Comparison of ENCODE assay signal across 1 cellular context in genomic region chr19:42306646-42307045, GRCh38.
TF ChIP-seq lines count a peak whose summit lies in the region.

No MANE protein-coding gene starts in this region.

TF ChIP-seq in H1, 55 proteins besides CTCF, POLR2A, EP300 and RAD21:
- TF ChIP-seq ASH2L (IDR thresholded peaks at IDR 0.05; ENCODE audit: low read length) = no peak
- TF ChIP-seq BACH1 (IDR thresholded peaks at IDR 0.05; ENCODE audit: low read length) = no peak
- no peak for TF ChIP-seq TCF12 (IDR thresholded peaks at IDR 0.05; ENCODE audit: low read depth, low read length)
- TF ChIP-seq EZH2 (IDR thresholded peaks at IDR 0.05; ENCODE audit: low read depth, low read length, severe bottlenecking) = no peak
- TF ChIP-seq TBP (IDR thresholded peaks at IDR 0.05; ENCODE audit: low read depth, low read length) = no peak
- TF ChIP-seq CREB1 (IDR thresholded peaks at IDR 0.05) = no peak
- no peak for TF ChIP-seq NRF1 (IDR thresholded peaks at IDR 0.05; ENCODE audit: low read depth, low read length)
- TF ChIP-seq CEBPB (IDR thresholded peaks at IDR 0.05; ENCODE audit: low read depth, low read length) = no peak
- peak; percentile 13; the same call in 1 of the 2 replicates for TF ChIP-seq SP2 (IDR thresholded peaks at IDR 0.05; ENCODE audit: low read length)
- TF ChIP-seq RNF2 (IDR thresholded peaks at IDR 0.05; ENCODE audit: borderline replicate concordance, low read depth, low read length, missing control alignments, poor library complexity, severe bottlenecking) = no peak
- no peak for TF ChIP-seq EGR1 (IDR thresholded peaks at IDR 0.05; ENCODE audit: borderline replicate concordance, low read depth, low read length)
- no peak for TF ChIP-seq CTBP2 (IDR thresholded peaks at IDR 0.05; ENCODE audit: borderline replicate concordance, insufficient read depth, insufficient read length, low read length)
- TF ChIP-seq SP4 (IDR thresholded peaks at IDR 0.05; ENCODE audit: low read length) = no peak
- no peak for TF ChIP-seq RBBP5 (IDR thresholded peaks at IDR 0.05; ENCODE audit: borderline replicate concordance, low read depth, low read length)
- TF ChIP-seq E2F6 (IDR thresholded peaks at IDR 0.05) = peak; percentile 61; the same call in 1 of the 2 replicates
- TF ChIP-seq ZNF274 (IDR thresholded peaks at IDR 0.05; ENCODE audit: borderline replicate concordance, extremely low read depth, low read length) = no peak
- no peak for TF ChIP-seq JUND (IDR thresholded peaks at IDR 0.05; ENCODE audit: low read length)
- no peak for TF ChIP-seq BRCA1 (IDR thresholded peaks at IDR 0.05; ENCODE audit: low read depth, low read length)
- TF ChIP-seq JUN (IDR thresholded peaks at IDR 0.05; ENCODE audit: low read depth, low read length) = no peak
- no peak for TF ChIP-seq ATF2 (IDR thresholded peaks at IDR 0.05; ENCODE audit: low read length)
- TF ChIP-seq ATF3 (IDR thresholded peaks at IDR 0.05; ENCODE audit: insufficient read depth, low read depth, low read length) = no peak
- no peak for TF ChIP-seq SIX5 (IDR thresholded peaks at IDR 0.05; ENCODE audit: low read depth, low read length)
- no peak for TF ChIP-seq CBX5 (IDR thresholded peaks at IDR 0.05; ENCODE audit: low read depth, low read length)
- no peak for TF ChIP-seq SAP30 (IDR thresholded peaks at IDR 0.05; ENCODE audit: insufficient read depth, insufficient replicate concordance, low read length)
- TF ChIP-seq MAX (IDR thresholded peaks at IDR 0.05) = peak; percentile 21
